19 cellular contexts compared by ENCODE assay signal in genomic region chr5:109649371-109649770, GRCh38. TPM values are rescaled to one million over a fixed set of nuclear protein-coding genes. Genes with fewer than 3 reads are reported as not detected.
DNase-seq lines count a peak whose midpoint lies in the region; FAIRE-seq and TF ChIP-seq lines count a peak whose summit lies in the region.
"Had no signal": no experiment of that assay in that cellular context is flagged by ENCODE, and none has a peak within 500 bp of the region (broad histone marks: within the 10 kb centered on the region; RNA-seq: fewer than 3 reads in every experiment).

No MANE protein-coding gene starts in this region.

- DNase-seq in A673 (ENCODE audit: low spot score) (peak; percentile 42), SJCRH30 (peak; percentile 59 to 83), endothelial cell of umbilical vein (ENCODE audit: low read depth, low spot score) (no peak), GF-D8 (lab: John Stamatoyannopoulos, UW) (no peak), kidney glomerular epithelial cell (lab: John Stamatoyannopoulos, UW) (no peak), sigmoid colon (no peak)
- DNase-seq: CD8-positive, alpha-beta T cell; DMS79; HFFc6; KG1; NCI-H1417; NCI-H187; NCI-H748 treated with DMSO at 0.1 percent for 48 hours had no signal

- no peaks in the 10 kb centered on the region for H4K20me1 ChIP-seq in endothelial cell of umbilical vein (replicated peaks; ENCODE audit: control insufficient read depth, extremely low read depth, insufficient read depth, low read length)
- H4K20me1 ChIP-seq: BLaER1 treated with 17β-estradiol and CSF1 and Interleukin-3, amounts not matched to agents 10 nM and 100 nM had no signal

- H3K4me3 ChIP-seq in A673 (ENCODE audit: low read depth, low read length, poor library complexity, severe bottlenecking) (no peak overlapping the region), SJCRH30 (no peak overlapping the region), endothelial cell of umbilical vein (replicated peaks in 1 of 3; ENCODE audit: insufficient read depth in 1 of 3, low read depth in 1 of 3, low read length in 3 of 3) (no peak overlapping the region), neuron (ENCODE audit: low read length) (no peak overlapping the region), sigmoid colon (no peak overlapping the region)
- H3K4me3 ChIP-seq: A549; BLaER1 treated with 17β-estradiol and CSF1 and Interleukin-3, amounts not matched to agents 10 nM and 100 nM; SK-N-MC had no signal

- POLR2A ChIA-PET in A673 (lab: Charles Lee; ENCODE audit: low non-redundant PET) (interaction anchor here (1.1 kb wide), 1 partner anchor 37 kb away, joined by 3 read pairs; no protein-coding TSS in a partner anchor), endothelial cell of umbilical vein (lab: Charles Lee) (no interaction called here)

- no peak overlapping the region for H3K9ac ChIP-seq in endothelial cell of umbilical vein (replicated peaks; ENCODE audit: extremely low read depth, insufficient read depth, low read length)
- H3K9ac ChIP-seq: BLaER1 treated with 17β-estradiol and CSF1 and Interleukin-3, amounts not matched to agents 10 nM and 100 nM had no signal

- H3K27ac ChIP-seq in A673 (ENCODE audit: low read depth, low read length, poor library complexity, severe bottlenecking) (peak overlapping the region; percentile 57), SJCRH30 (peak overlapping the region; percentile 65), endothelial cell of umbilical vein (ENCODE audit: insufficient read depth, low read depth, low read length) (no peak overlapping the region), sigmoid colon (no peak overlapping the region)
- H3K27ac ChIP-seq: A549; BLaER1 treated with 17β-estradiol and CSF1 and Interleukin-3, amounts not matched to agents 10 nM and 100 nM; SK-N-MC had no signal

- BruUV-seq in A673 (replicated peaks; lab: Mats Ljungman, UMichigan) (no TSS peak), endothelial cell of umbilical vein (replicated peaks; lab: Mats Ljungman, UMichigan) (no TSS peak)

- no peaks in the 10 kb centered on the region for H3K9me1 ChIP-seq in endothelial cell of umbilical vein (replicated peaks; ENCODE audit: control insufficient read depth, extremely low read depth, insufficient read depth, low read length)

- H3K36me3 ChIP-seq in A673 (ENCODE audit: insufficient read depth, low read length, poor library complexity, severe bottlenecking) (no peaks in the 10 kb centered on the region), SJCRH30 (no peaks in the 10 kb centered on the region), endothelial cell of umbilical vein (ENCODE audit: control insufficient read depth in 2 of 2, extremely low read depth in 1 of 2, insufficient read depth in 2 of 2, low read length in 2 of 2) (no peaks in the 10 kb centered on the region), neuron (ENCODE audit: insufficient read depth, low read length) (no peaks in the 10 kb centered on the region), sigmoid colon (no peaks in the 10 kb centered on the region)
- H3K36me3 ChIP-seq: BLaER1 treated with 17β-estradiol and CSF1 and Interleukin-3, amounts not matched to agents 10 nM and 100 nM had no signal

- TF ChIP-seq EP300 in sigmoid colon (IDR thresholded peaks at IDR 0.05): no peak

- H2AFZ ChIP-seq in endothelial cell of umbilical vein (ENCODE audit: low read depth, low read length) (peak overlapping the region; percentile 1), neuron (ENCODE audit: low read depth, low read length) (peak overlapping the region; percentile 80)

- dilution Hi-C loops in endothelial cell of umbilical vein (cut with MboI; ENCODE audit: extremely low pct_ligation_motif_present, low sequenced_read_pairs): no loop called here

- no peaks in the 10 kb centered on the region for H3K27me3 ChIP-seq in A673 (replicated peaks; ENCODE audit: insufficient read depth, low read depth, low read length, poor library complexity)
- no peaks in the 10 kb centered on the region for H3K27me3 ChIP-seq in SJCRH30
- H3K27me3 ChIP-seq in endothelial cell of umbilical vein (ENCODE audit: control insufficient read depth in 2 of 2, insufficient read depth in 2 of 2, low read length in 2 of 2): peaks cover 0 to 2% of the 10 kb centered on the region in 2 experiments
- no peaks in the 10 kb centered on the region for H3K27me3 ChIP-seq in neuron (ENCODE audit: insufficient read depth, low read length)
- H3K27me3 ChIP-seq in sigmoid colon: no peaks in the 10 kb centered on the region

- peaks cover 34% of the 10 kb centered on the region for H3K4me1 ChIP-seq in A673 (ENCODE audit: insufficient read depth, low read length, poor library complexity, severe bottlenecking)
- peaks cover 54% of the 10 kb centered on the region for H3K4me1 ChIP-seq in SJCRH30
- no peaks in the 10 kb centered on the region for H3K4me1 ChIP-seq in endothelial cell of umbilical vein (ENCODE audit: control insufficient read depth, extremely low read depth, insufficient read depth, low read length)
- peaks cover 23% of the 10 kb centered on the region for H3K4me1 ChIP-seq in neuron (ENCODE audit: insufficient read depth, low read length)
- peaks cover 0 to 15% (median 6%) of the 10 kb centered on the region in 4 donors for H3K4me1 ChIP-seq in sigmoid colon
- H3K4me1 ChIP-seq: A549 had no signal

- H3K79me2 ChIP-seq in endothelial cell of umbilical vein (ENCODE audit: control insufficient read depth, insufficient read depth, low read length): no peaks in the 10 kb centered on the region

- no peak for FAIRE-seq in endothelial cell of umbilical vein (lab: Jason Lieb, UNC)
- FAIRE-seq: A549, H54, RCC 7860 had no signal

- TF ChIP-seq POLR2A in endothelial cell of umbilical vein (IDR thresholded peaks at IDR 0.05; ENCODE audit: low read depth, low read length) (no peak), sigmoid colon (IDR thresholded peaks at IDR 0.05) (no peak)

- no peak overlapping the region for H3K4me2 ChIP-seq in endothelial cell of umbilical vein (ENCODE audit: insufficient read depth, low read length)
- H3K4me2 ChIP-seq: A549; BLaER1 treated with 17β-estradiol and CSF1 and Interleukin-3, amounts not matched to agents 10 nM and 100 nM had no signal

- TF ChIP-seq CTCF in A673 (conservative IDR thresholded peaks at IDR 0.05; ENCODE audit: low read depth, low read length) (no peak), endothelial cell of umbilical vein (IDR thresholded peaks at IDR 0.05; ENCODE audit: extremely low read depth in 1 of 2, insufficient read depth in 1 of 2, low read depth in 1 of 2, low read length in 2 of 2) (no peak), sigmoid colon (IDR thresholded peaks at IDR 0.05) (no peak)

- WGBS in sigmoid colon, 2 donors: 70 to 84% methylated on average over 4 of the region's 4 CpGs

- intact Hi-C loops in A673 (cut with micrococcal nuclease; ENCODE audit: unreplicated experiment) (no loop called here), endothelial cell of umbilical vein (cut with micrococcal nuclease) (no loop called here), sigmoid colon (cut with DNase I) (no loop called here)

- CTCF ChIA-PET in A673 (lab: Charles Lee) (no interaction called here), endothelial cell of umbilical vein (lab: Charles Lee) (interaction anchor here (0.7 kb wide), 1 partner anchor 30 kb away, joined by 3 read pairs; no protein-coding TSS in a partner anchor)

- H3K9me3 ChIP-seq in A673 (ENCODE audit: low read depth, low read length, poor library complexity, severe bottlenecking): no peaks in the 10 kb centered on the region
- H3K9me3 ChIP-seq in SJCRH30 (replicated peaks): no peaks in the 10 kb centered on the region
- H3K9me3 ChIP-seq in endothelial cell of umbilical vein (replicated peaks; ENCODE audit: control insufficient read depth, insufficient read depth, low read length): no peaks in the 10 kb centered on the region
- no peaks in the 10 kb centered on the region for H3K9me3 ChIP-seq in neuron (ENCODE audit: low read length)
- H3K9me3 ChIP-seq in sigmoid colon: no peaks in the 10 kb centered on the region
- H3K9me3 ChIP-seq: A549; BLaER1 treated with 17β-estradiol and CSF1 and Interleukin-3, amounts not matched to agents 10 nM and 100 nM had no signal

TF ChIP-seq in endothelial cell of umbilical vein, 7 proteins besides CTCF, POLR2A, EP300 and RAD21:
- TF ChIP-seq MAX (IDR thresholded peaks at IDR 0.05; ENCODE audit: insufficient read depth, insufficient read length) (no peak), POLR2AphosphoS5 (IDR thresholded peaks at IDR 0.05; ENCODE audit: insufficient read depth, low read depth, low read length) (no peak), FOS (IDR thresholded peaks at IDR 0.05; ENCODE audit: borderline replicate concordance, insufficient read depth, low read length) (no peak), JUN (IDR thresholded peaks at IDR 0.05; ENCODE audit: borderline replicate concordance, insufficient read depth, insufficient read length, low read depth) (no peak), EZH2 (IDR thresholded peaks at IDR 0.05; ENCODE audit: borderline replicate concordance, low read depth, low read length, severe bottlenecking) (no peak), MYC (IDR thresholded peaks at IDR 0.05; ENCODE audit: low read depth, low read length) (no peak), GATA2 (IDR thresholded peaks at IDR 0.05; ENCODE audit: insufficient read depth, insufficient read length, low read depth, low read length) (no peak)

RNA-seq across cellular contexts. Expression of gene MAN2A1, which starts 40.4 kb away (rescaled TPM):
- total RNA-seq in A673 (2021) (128 and 138 TPM in 2 replicates), endothelial cell of umbilical vein (47.6 and 54.8 TPM in 2 replicates), sigmoid colon (10 to 100 TPM; 40.2 to 58.4 (median 46.1) TPM)
- total RNA-seq in SJCRH30 (2014; rRNA removed; shearing (Covaris generic)): 40.8 and 45.8 TPM in 2 replicates
- polyA plus RNA-seq in endothelial cell of umbilical vein (16.2 and 20.8 TPM in 2 replicates), sigmoid colon (10 to 100 TPM in 2 of 3 donors, 1 to 10 TPM in 1; 3.6 to 23.7 (median 10.6) TPM)
- polyA plus RNA-seq in endothelial cell of umbilical vein (2011; cell fraction: cytosol; rRNA removed): 16.7 TPM in 2 replicates
- 32.0 and 40.9 TPM in 2 replicates for polyA plus RNA-seq in endothelial cell of umbilical vein (2011; cell fraction: nucleus; rRNA removed)
- 44.0 and 50.6 TPM in 2 replicates for polyA plus RNA-seq in endothelial cell of umbilical vein (2012)
- 64.5 and 69.5 TPM in 2 replicates for polyA minus RNA-seq in endothelial cell of umbilical vein
- polyA minus RNA-seq in endothelial cell of umbilical vein (2011; cell fraction: cytosol; rRNA and poly(A)+ RNA removed): 24.4 TPM
- polyA minus RNA-seq in endothelial cell of umbilical vein (2011; cell fraction: nucleus; rRNA and poly(A)+ RNA removed): 94.2 and 133 TPM in 2 replicates

Comparison
In these comparisons a context has a peak if more than half of its experiments do, and no peak if none do; other contexts are left out.
1. DNase-seq: peak in A673 (single experiment) and SJCRH30 (2 of 2); none in endothelial cell of umbilical vein (single experiment), GF-D8 (single experiment), kidney glomerular epithelial cell (single experiment) and sigmoid colon (single experiment).
2. H3K27ac ChIP-seq: peak in A673 (single experiment) and SJCRH30 (single experiment); none in endothelial cell of umbilical vein (single experiment) and sigmoid colon (0 of 4).